8 cellular contexts compared by ENCODE assay signal in the genomic region with DNA sequence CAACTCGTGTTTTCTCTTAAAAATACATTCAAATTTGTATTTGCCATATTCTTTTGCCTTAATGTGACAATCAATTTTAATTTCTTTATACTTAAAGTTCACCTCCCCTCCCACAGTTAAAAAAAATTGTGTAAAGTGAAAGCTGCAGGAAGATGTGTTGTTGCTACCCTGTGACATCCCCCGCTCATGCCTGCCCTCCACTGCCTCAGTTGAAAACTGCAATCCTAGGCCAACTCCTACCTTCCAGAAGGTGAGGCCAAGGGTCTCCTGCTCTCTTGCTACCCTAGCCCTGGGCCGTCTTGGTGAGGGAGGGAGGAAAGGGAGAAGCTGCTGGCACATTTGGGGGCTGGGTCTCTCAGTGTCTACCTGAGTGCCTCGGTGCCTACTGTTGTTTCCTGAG. TPM values are rescaled to one million over a fixed set of nuclear protein-coding genes. Genes with fewer than 3 reads are reported as not detected.
DNase-seq lines count a peak whose midpoint lies in the region; ATAC-seq and TF ChIP-seq lines count a peak whose summit lies in the region.

No MANE protein-coding gene starts in this region.

- H3K4me3 ChIP-seq in vagina = no peak overlapping the region

- H3K9me3 ChIP-seq in vagina = no peaks in the 10 kb centered on the region

- H3K27me3 Mint-ChIP-seq in effector memory CD8-positive, alpha-beta T cell = no peaks in the 10 kb centered on the region

- no peak overlapping the region for H3K27ac ChIP-seq in vagina

- no peak overlapping the region for H3K27ac Mint-ChIP-seq in effector memory CD8-positive, alpha-beta T cell

- no peaks in the 10 kb centered on the region for H3K9me3 Mint-ChIP-seq in effector memory CD8-positive, alpha-beta T cell

- intact Hi-C loops in vagina (cut with DNase I) = no loop called here

- H3K27me3 ChIP-seq in vagina = no peaks in the 10 kb centered on the region

- TF ChIP-seq CTCF in vagina (IDR thresholded peaks at IDR 0.05) = no peak

- no peaks in the 10 kb centered on the region for H3K4me1 ChIP-seq in vagina

- peak; percentile 68 for ATAC-seq in effector memory CD8-positive, alpha-beta T cell (replicated peaks)
- ATAC-seq in GM18870 (IDR thresholded peaks at IDR 0.05; ENCODE audit: unreplicated experiment) = no peak
- ATAC-seq in HG02759 (IDR thresholded peaks at IDR 0.05; ENCODE audit: unreplicated experiment) = no peak

- H3K36me3 Mint-ChIP-seq in effector memory CD8-positive, alpha-beta T cell (ENCODE audit: insufficient read depth) = no peaks in the 10 kb centered on the region

- H3K4me3 Mint-ChIP-seq in effector memory CD8-positive, alpha-beta T cell = no peak overlapping the region

- DNase-seq in HuH-7 (ENCODE audit: low spot score) = peak; percentile 65
- peak; percentile 37 to 43 for DNase-seq in activated CD4-positive, alpha-beta T cell treated with anti-CD3 and anti-CD28 coated beads for 24 hours (ENCODE audit: low read depth in 2 of 2)
- peak; percentile 14 to 19 (median 17) for DNase-seq in effector memory CD8-positive, alpha-beta T cell
- peak; percentile 37 to 44 for DNase-seq in stimulated activated CD4-positive, alpha-beta T cell treated with anti-CD3 and anti-CD28 coated beads, Interleukin-4, amount 100 ng/mL, for 48 hours (ENCODE audit: low read depth in 2 of 2)
- no peak for DNase-seq in vagina (ENCODE audit: extremely low spot score in 2 of 2)
- no peak for DNase-seq in DMS114 treated with DMSO at 0.1 percent for 48 hours (lab: John Stamatoyannopoulos, UW; ENCODE audit: unreplicated experiment)

- TF ChIP-seq POLR2A in vagina (IDR thresholded peaks at IDR 0.05) = no peak

- peaks cover 0 to 14% of the 10 kb centered on the region in 2 donors for H3K4me1 Mint-ChIP-seq in effector memory CD8-positive, alpha-beta T cell (ENCODE audit: low read depth in 2 of 2)

- H3K36me3 ChIP-seq in vagina = no peaks in the 10 kb centered on the region

RNA-seq across cellular contexts. Expression of gene CMTM7, which starts 57.0 kb away (rescaled TPM):
- 11.0 TPM for total RNA-seq in vagina

Comparison
In these comparisons a context has a peak if more than half of its experiments do, and no peak if none do; other contexts are left out.
1. DNase-seq: peak in HuH-7 (single experiment), activated CD4-positive, alpha-beta T cell treated with anti-CD3 and anti-CD28 coated beads for 24 hours (2 of 2), effector memory CD8-positive, alpha-beta T cell (3 of 3) and stimulated activated CD4-positive, alpha-beta T cell treated with anti-CD3 and anti-CD28 coated beads, Interleukin-4, amount 100 ng/mL, for 48 hours (2 of 2); none in vagina (0 of 2) and DMS114 treated with DMSO at 0.1 percent for 48 hours (single experiment).